Comparison of ENCODE assay signal across 8 cellular contexts in genomic region chr7:92633211-92633906, GRCh38. TPM values are rescaled to one million over a fixed set of nuclear protein-coding genes. Genes with fewer than 3 reads are reported as not detected.
DNase-seq lines count a peak whose midpoint lies in the region; ATAC-seq, FAIRE-seq and TF ChIP-seq lines count a peak whose summit lies in the region.

No MANE protein-coding gene starts in this region.

- CTCF ChIA-PET in AG04450 (lab: Charles Lee) (interaction anchor here (0.6 to 4.3 kb wide), 6 partner anchors 12 to 374 kb away, joined by 3 to 25 read pairs (median 4); no protein-coding TSS in a partner anchor), PC-9 (lab: Charles Lee) (interaction anchor here (0.6 kb wide), 1 partner anchor 22 kb away, joined by 7 read pairs; no protein-coding TSS in a partner anchor)

- H3K9me3 ChIP-seq in AG04450 (ENCODE audit: control insufficient read depth, insufficient read depth, low read length): no peaks in the 10 kb centered on the region
- H3K9me3 ChIP-seq in PC-9 (ENCODE audit: insufficient read depth, low read depth): no peaks in the 10 kb centered on the region; the same call in 1 of the 2 replicates

- FAIRE-seq in GM12892 (lab: Jason Lieb, UNC) (peak; percentile 87), islet of Langerhans (lab: Jason Lieb, UNC) (peak; percentile 96)

- H3K27me3 Mint-ChIP-seq in stimulated activated naive CD8-positive, alpha-beta T cell treated with anti-CD3 and anti-CD28 coated beads, Interleukin-15, amount 100 ng/mL, for 72 hours: no peaks in the 10 kb centered on the region

- POLR2A ChIA-PET in AG04450 (lab: Yijun Ruan, JAX) (interaction anchor here (0.5 kb wide), 1 partner anchor 1664 kb away, joined by 4 read pairs; no protein-coding TSS in a partner anchor), PC-9 (lab: Charles Lee; ENCODE audit: unreplicated experiment) (interaction anchor here (0.5 to 0.7 kb wide), 4 partner anchors 133 to 599 kb away, joined by 3 to 4 read pairs (median 4); partner anchors contain the start of gene VPS50)

- peaks cover 41% of the 10 kb centered on the region for H3K4me1 ChIP-seq in PC-9 (replicated peaks; ENCODE audit: insufficient read depth)

- no peaks in the 10 kb centered on the region for H3K9me2 ChIP-seq in PC-9 (ENCODE audit: insufficient read depth)

- H3K4me2 ChIP-seq in PC-9: peak overlapping the region; percentile 59

- H3K4me3 ChIP-seq in AG04450 (ENCODE audit: low read depth, low read length) (no peak overlapping the region; the same call in 1 of the 2 replicates), PC-9 (no peak overlapping the region; the same call in 1 of the 2 replicates)

- intact Hi-C loops in PC-9 (cut with micrococcal nuclease; ENCODE audit: unreplicated experiment): loop anchor here (1.0 kb wide), 1 partner anchor 202 kb away; no protein-coding TSS in a partner anchor

- ATAC-seq in stimulated activated naive CD8-positive, alpha-beta T cell treated with anti-CD3 and anti-CD28 coated beads, Interleukin-15, amount 100 ng/mL, for 72 hours: peak; percentile 7
- no peak for ATAC-seq in GM19452 (IDR thresholded peaks at IDR 0.05; ENCODE audit: unreplicated experiment)
- no peak for ATAC-seq in GM21390 (IDR thresholded peaks at IDR 0.05; ENCODE audit: unreplicated experiment)

- H3K27ac ChIP-seq in AG04450 (ENCODE audit: low read depth, low read length) (peak overlapping the region; percentile 23), PC-9 (peak overlapping the region; percentile 60)

- TF ChIP-seq POLR2A in GM12892 (IDR thresholded peaks at IDR 0.05; ENCODE audit: low read depth, low read length): no peak

- TF ChIP-seq CTCF in AG04450 (IDR thresholded peaks at IDR 0.05; ENCODE audit: low read depth, low read length) (no peak), PC-9 (conservative IDR thresholded peaks at IDR 0.05) (no peak)

- H3K79me2 ChIP-seq in PC-9 (ENCODE audit: low read depth): peaks cover 14% of the 10 kb centered on the region

- BruUV-seq in PC-9 (replicated peaks; lab: Mats Ljungman, UMichigan): no TSS peak

- H4K20me1 ChIP-seq in PC-9 (ENCODE audit: insufficient read depth): no peaks in the 10 kb centered on the region; the same call in 1 of the 2 replicates

- H3K27me3 ChIP-seq in AG04450 (ENCODE audit: control insufficient read depth, insufficient read depth, low read length): no peaks in the 10 kb centered on the region
- no peaks in the 10 kb centered on the region for H3K27me3 ChIP-seq in PC-9 (ENCODE audit: insufficient read depth, low read depth)

- peaks cover 13 to 16% of the 10 kb centered on the region in 2 donors for H3K9me3 Mint-ChIP-seq in stimulated activated naive CD8-positive, alpha-beta T cell treated with anti-CD3 and anti-CD28 coated beads, Interleukin-15, amount 100 ng/mL, for 72 hours

- H3F3A ChIP-seq in PC-9 (ENCODE audit: insufficient read depth, low read depth): peaks cover 28% of the 10 kb centered on the region

- DNase-seq in AG04450 (ENCODE audit: low read depth, low spot score) (peak; percentile 57), GM12892 (ENCODE audit: insufficient read length) (no peak), PC-9 (peak; percentile 43 to 90), brain pericyte (ENCODE audit: low read depth, low spot score) (peak; percentile 61)
- peak in 1 of 2 donors; percentile 52 for DNase-seq in stimulated activated naive CD8-positive, alpha-beta T cell treated with anti-CD3 and anti-CD28 coated beads, Interleukin-15, amount 100 ng/mL, for 72 hours

- H3K36me3 ChIP-seq in PC-9 (ENCODE audit: low read depth): 0 out of 2 replicates have a peak, but pooled peaks cover 4% of the 10 kb centered on the region

- peaks cover 86% of the 10 kb centered on the region for H3K4me1 Mint-ChIP-seq in stimulated activated naive CD8-positive, alpha-beta T cell treated with anti-CD3 and anti-CD28 coated beads, Interleukin-15, amount 100 ng/mL, for 72 hours

- H3K27ac Mint-ChIP-seq in stimulated activated naive CD8-positive, alpha-beta T cell treated with anti-CD3 and anti-CD28 coated beads, Interleukin-15, amount 100 ng/mL, for 72 hours: peak overlapping the region; percentile 94 to 96

- no peak overlapping the region for H2AFZ ChIP-seq in PC-9

- peak overlapping the region; percentile 71 to 74 for H3K4me3 Mint-ChIP-seq in stimulated activated naive CD8-positive, alpha-beta T cell treated with anti-CD3 and anti-CD28 coated beads, Interleukin-15, amount 100 ng/mL, for 72 hours

RNA-seq across cellular contexts. Expression of gene FAM133B, which starts 43.2 kb away (rescaled TPM):
- polyA plus RNA-seq in AG04450 (2011; rRNA removed): 16.8 and 27.0 TPM in 2 replicates
- 10.1 and 16.3 TPM in 2 replicates for polyA minus RNA-seq in AG04450 (2011; rRNA and poly(A)+ RNA removed)
- polyA plus RNA-seq in GM12892 (2012; ENCODE audit: missing spikeins): 24.0 TPM
- 33.7 TPM in 2 replicates for total RNA-seq in PC-9 (2021)
